12 cellular contexts compared by ENCODE assay signal in genomic region chr11:67396587-67397398, GRCh38. TPM values are rescaled to one million over a fixed set of nuclear protein-coding genes. Genes with fewer than 3 reads are reported as not detected.
A peak's percentile ranks its signal among the peaks of the same experiment; 100 is the strongest.
DNase-seq lines count a peak whose midpoint lies in the region; ATAC-seq and TF ChIP-seq lines count a peak whose summit lies in the region.
"Had no signal": no experiment of that assay in that cellular context is flagged by ENCODE, and none has a peak within 500 bp of the region (broad histone marks: within the 10 kb centered on the region; RNA-seq: fewer than 3 reads in every experiment).

No MANE protein-coding gene starts in this region.

- H3K4me1 ChIP-seq in body of pancreas, result peaks cover 34% of the 10 kb centered on the region

- H3K4me1 Mint-ChIP-seq in T-helper 1 cell treated with Interleukin-12 subunit alpha and Interleukin-12 subunit beta and Interleukin-4 antibody, amounts not matched to agents 30 μg/mL and 1 μg/mL, for 36 hours (ENCODE audit: low read depth), result peaks cover 32% of the 10 kb centered on the region
- H3K4me1 Mint-ChIP-seq in activated B cell treated with CpG ODN at 0.5 μM for 24 hours (peaks cover 52% of the 10 kb centered on the region), nephron progenitor cell (peaks cover 47% of the 10 kb centered on the region)

- ATAC-seq in activated B cell treated with CpG ODN at 0.5 μM for 24 hours (ENCODE audit: low read depth), result no peak
- ATAC-seq in body of pancreas, result no peak
- ATAC-seq: left ventricle myocardium superior had no signal

- TF ChIP-seq POLR2A in body of pancreas (IDR thresholded peaks at IDR 0.05), result no peak

- H3K27ac ChIP-seq in body of pancreas, result no peak overlapping the region

- H3K36me3 ChIP-seq in body of pancreas (replicated peaks in 1 of 2; ENCODE audit: insufficient read depth in 1 of 2, low read depth in 2 of 2), result peaks cover 8 to 13% of the 10 kb centered on the region in 2 donors

- H3K9me3 ChIP-seq in body of pancreas, result no peaks in the 10 kb centered on the region

- 54 to 66% methylated on average over 12 to 13 of the region's 13 CpGs for WGBS in body of pancreas, 2 donors

- CTCF ChIA-PET in activated B cell treated with CpG ODN at 0.5 μM for 24 hours (lab: Charles Lee), result interaction anchor here (1.7 kb wide), 1 partner anchor 15 kb away, joined by 4 read pairs; no protein-coding TSS in a partner anchor

- H3K9me3 Mint-ChIP-seq in T-helper 1 cell treated with Interleukin-12 subunit alpha and Interleukin-12 subunit beta and Interleukin-4 antibody, amounts not matched to agents 30 μg/mL and 1 μg/mL, for 36 hours, result no peaks in the 10 kb centered on the region
- H3K9me3 Mint-ChIP-seq in activated B cell treated with CpG ODN at 0.5 μM for 24 hours (no peaks in the 10 kb centered on the region), nephron progenitor cell (no peaks in the 10 kb centered on the region)

- no peaks in the 10 kb centered on the region for H3K27me3 Mint-ChIP-seq in T-helper 1 cell treated with Interleukin-12 subunit alpha and Interleukin-12 subunit beta and Interleukin-4 antibody, amounts not matched to agents 30 μg/mL and 1 μg/mL, for 36 hours (ENCODE audit: low read depth)
- H3K27me3 Mint-ChIP-seq in activated B cell treated with CpG ODN at 0.5 μM for 24 hours (no peaks in the 10 kb centered on the region), nephron progenitor cell (ENCODE audit: low read depth, poor library complexity) (peaks cover 4% of the 10 kb centered on the region)

- TF ChIP-seq CTCF in activated B cell treated with CpG ODN at 0.5 μM for 24 hours (IDR thresholded peaks at IDR 0.05) (no peak), nephron progenitor cell (IDR thresholded peaks at IDR 0.05) (no peak), body of pancreas (IDR thresholded peaks at IDR 0.05) (no peak)

- no peak for DNase-seq in T-helper 1 cell
- DNase-seq in activated B cell treated with CpG ODN at 0.5 μM for 24 hours, result no peak
- no peak for DNase-seq in nephron progenitor cell
- no peak for DNase-seq in body of pancreas
- no peak for DNase-seq in activated gamma-delta T cell treated with Interleukin-2 at 50 U/mL for 16 hours
- DNase-seq: ACHN, foreskin melanocyte, left ventricle myocardium superior, NCI-H2171, retina, SHP77 had no signal

- intact Hi-C loops in activated B cell treated with CpG ODN at 0.5 μM for 24 hours (cut with micrococcal nuclease) (no loop called here), body of pancreas (cut with DNase I) (no loop called here)

- H3K4me3 ChIP-seq in body of pancreas, result no peak overlapping the region

- peaks cover 41% of the 10 kb centered on the region for H3K36me3 Mint-ChIP-seq in T-helper 1 cell treated with Interleukin-12 subunit alpha and Interleukin-12 subunit beta and Interleukin-4 antibody, amounts not matched to agents 30 μg/mL and 1 μg/mL, for 36 hours (ENCODE audit: low read depth)
- peaks cover 48% of the 10 kb centered on the region for H3K36me3 Mint-ChIP-seq in activated B cell treated with CpG ODN at 0.5 μM for 24 hours (ENCODE audit: low read depth)
- H3K36me3 Mint-ChIP-seq in nephron progenitor cell (ENCODE audit: low read depth), result peaks cover 13% of the 10 kb centered on the region

- peak overlapping the region; percentile 85 for H3K27ac Mint-ChIP-seq in T-helper 1 cell treated with Interleukin-12 subunit alpha and Interleukin-12 subunit beta and Interleukin-4 antibody, amounts not matched to agents 30 μg/mL and 1 μg/mL, for 36 hours
- H3K27ac Mint-ChIP-seq in activated B cell treated with CpG ODN at 0.5 μM for 24 hours (peak overlapping the region; percentile 77), nephron progenitor cell (peak overlapping the region; percentile 88)

- no peaks in the 10 kb centered on the region for H3K27me3 ChIP-seq in body of pancreas

- POLR2A ChIA-PET in activated B cell treated with CpG ODN at 0.5 μM for 24 hours (lab: Charles Lee), result interaction anchor here (0.6 to 17.5 kb wide), 8 partner anchors 15 to 109 kb away, joined by 3 to 693 read pairs (median 5); partner anchors contain the start of genes PITPNM1, POLD4, PTPRCAP and RPS6KB2

- peak overlapping the region; percentile 63 for H3K4me3 Mint-ChIP-seq in T-helper 1 cell treated with Interleukin-12 subunit alpha and Interleukin-12 subunit beta and Interleukin-4 antibody, amounts not matched to agents 30 μg/mL and 1 μg/mL, for 36 hours
- H3K4me3 Mint-ChIP-seq in activated B cell treated with CpG ODN at 0.5 μM for 24 hours (no peak overlapping the region), nephron progenitor cell (no peak overlapping the region)

RNA-seq across cellular contexts. Expression of gene PPP1CA, which starts 4.9 kb away (rescaled TPM):
- 349 and 354 TPM in 2 replicates for total RNA-seq in activated B cell treated with CpG ODN at 0.5 μM for 24 hours
- total RNA-seq in body of pancreas, result 100 to 1,000 TPM in 1 of 2 donors, 10 to 100 TPM in 1; 81.1 to 104 TPM

RNA-seq across cellular contexts. Expression of gene RAD9A, which starts 5.0 kb away (rescaled TPM):
- total RNA-seq in activated B cell treated with CpG ODN at 0.5 μM for 24 hours (30.4 and 35.2 TPM in 2 replicates), body of pancreas (10 to 100 TPM; 22.6 to 49.4 TPM)

RNA-seq across cellular contexts. Expression of gene TBC1D10C, which starts 7.1 kb away (rescaled TPM):
- total RNA-seq in activated B cell treated with CpG ODN at 0.5 μM for 24 hours, result 158 and 163 TPM in 2 replicates
- total RNA-seq in body of pancreas, result 1 to 10 TPM; 1.6 to 4.3 TPM

RNA-seq across cellular contexts. Expression of gene CARNS1, which starts 18.7 kb away (rescaled TPM):
- 5.7 and 6.3 TPM in 2 replicates for total RNA-seq in activated B cell treated with CpG ODN at 0.5 μM for 24 hours
- total RNA-seq in body of pancreas, result 1 to 10 TPM; 2.1 to 2.6 TPM

RNA-seq across cellular contexts. Expression of gene CLCF1, which starts 23.4 kb away (rescaled TPM):
- total RNA-seq in activated B cell treated with CpG ODN at 0.5 μM for 24 hours (28.2 and 30.7 TPM in 2 replicates), body of pancreas (10 to 100 TPM in 1 of 2 donors, 1 to 10 TPM in 1; 2.3 to 14.5 TPM)

Comparison
In these comparisons a context has a peak if more than half of its experiments do, and no peak if none do; other contexts are left out.
1. RNA of gene TBC1D10C, which starts 7.1 kb away (total RNA-seq): 158 to 163 TPM in activated B cell treated with CpG ODN at 0.5 μM for 24 hours; 1.6 to 4.3 TPM in body of pancreas; every median in the first group is over 10 times any median in the second.
2. Peak in every context shown above with its lines, with median percentiles within 50 percentile points of each other: H3K27ac Mint-ChIP-seq.